ENCODE assay signal across 8 cellular contexts in genomic region chr2:241314933-241315182, GRCh38. TPM values are rescaled to one million over a fixed set of nuclear protein-coding genes. Genes with fewer than 3 reads are reported as not detected.
A peak's percentile ranks its signal among the peaks of the same experiment; 100 is the strongest.
DNase-seq lines count a peak whose midpoint lies in the region; ATAC-seq, FAIRE-seq and TF ChIP-seq lines count a peak whose summit lies in the region.

No MANE protein-coding gene starts in this region.

- no peak for ATAC-seq in activated T-cell treated with anti-CD3 and anti-CD28 coated beads, Interleukin-2, amount 50 U/mL, for 4 hours
- no peak for ATAC-seq in GM18909 (IDR thresholded peaks at IDR 0.05; ENCODE audit: poor library complexity, unreplicated experiment)

- peak in 1 of 5 experiments; percentile 16 for TF ChIP-seq CTCF in tibial nerve (IDR thresholded peaks at IDR 0.05)
- TF ChIP-seq CTCF in D721Med (IDR thresholded peaks at IDR 0.05; ENCODE audit: insufficient read depth, missing control alignments): no peak

- peaks cover 0 to 65% (median 35%) of the 10 kb centered on the region in 4 donors for H3K4me1 ChIP-seq in tibial nerve

- peak overlapping the region; percentile 94 to 99 (median 96) for H3K27ac ChIP-seq in tibial nerve

- no peaks in the 10 kb centered on the region for H3K27me3 Mint-ChIP-seq in activated T-cell treated with anti-CD3 and anti-CD28 coated beads, Interleukin-2, amount 50 U/mL, for 4 hours (ENCODE audit: low read depth)
- no peaks in the 10 kb centered on the region for H3K27me3 Mint-ChIP-seq in activated naive CD8-positive, alpha-beta T cell

- no peaks in the 10 kb centered on the region for H3K9me3 Mint-ChIP-seq in activated T-cell treated with anti-CD3 and anti-CD28 coated beads, Interleukin-2, amount 50 U/mL, for 4 hours
- no peaks in the 10 kb centered on the region for H3K9me3 Mint-ChIP-seq in activated naive CD8-positive, alpha-beta T cell (ENCODE audit: low read depth)

- no peaks in the 10 kb centered on the region for H3K27me3 ChIP-seq in tibial nerve

- 0% methylated on average over 19 to 27 of the region's 29 CpGs for whole genome bisulfite sequencing in tibial nerve, 2 donors

- peak overlapping the region; percentile 94 for H3K27ac Mint-ChIP-seq in activated naive CD8-positive, alpha-beta T cell

- peaks cover 19% of the 10 kb centered on the region for H3K36me3 Mint-ChIP-seq in activated T-cell treated with anti-CD3 and anti-CD28 coated beads, Interleukin-2, amount 50 U/mL, for 4 hours (ENCODE audit: insufficient read depth)
- H3K36me3 Mint-ChIP-seq in activated naive CD8-positive, alpha-beta T cell: peaks cover 10% of the 10 kb centered on the region

- no peak for DNase-seq in activated T-cell treated with anti-CD3 and anti-CD28 coated beads, Interleukin-2, amount 50 U/mL, for 4 hours
- no peak for DNase-seq in activated T-cell treated with anti-CD3 and anti-CD28 coated beads, Interleukin-2, amount 50 U/mL, for 48 hours
- peak; percentile 78 for DNase-seq in left kidney (ENCODE audit: low read depth, low spot score)
- DNase-seq in tibial nerve (ENCODE audit: low spot score in 2 of 2): no peak
- DNase-seq in D721Med (ENCODE audit: insufficient read length, low spot score): no peak
- DNase-seq in stimulated activated CD4-positive, alpha-beta T cell treated with anti-CD3 and anti-CD28 coated beads, Interleukin-1b, Interleukin-23, amount 100 ng/mL, for 48 hours: no peak

- no peak for TF ChIP-seq EP300 in tibial nerve (IDR thresholded peaks at IDR 0.05)

- H3K9me3 ChIP-seq in tibial nerve: no peaks in the 10 kb centered on the region

- H3K4me1 Mint-ChIP-seq in activated T-cell treated with anti-CD3 and anti-CD28 coated beads, Interleukin-2, amount 50 U/mL, for 4 hours (ENCODE audit: low read depth): peaks cover 74% of the 10 kb centered on the region
- peaks cover 68% of the 10 kb centered on the region for H3K4me1 Mint-ChIP-seq in activated naive CD8-positive, alpha-beta T cell (ENCODE audit: low read depth)

- no peaks in the 10 kb centered on the region for H3K36me3 ChIP-seq in tibial nerve

- peak overlapping the region; percentile 71 to 85 (median 76) for H3K4me3 ChIP-seq in tibial nerve

- no peak for FAIRE-seq in D721Med (lab: Jason Lieb, UNC)

- TF ChIP-seq POLR2A in tibial nerve (IDR thresholded peaks at IDR 0.05): no peak

- peak overlapping the region; percentile 96 for H3K4me3 Mint-ChIP-seq in activated T-cell treated with anti-CD3 and anti-CD28 coated beads, Interleukin-2, amount 50 U/mL, for 4 hours
- peak overlapping the region; percentile 97 for H3K4me3 Mint-ChIP-seq in activated naive CD8-positive, alpha-beta T cell

RNA-seq across cellular contexts. Expression of gene HDLBP, which starts 0.6 kb away (rescaled TPM):
- total RNA-seq in activated T-cell treated with anti-CD3 and anti-CD28 coated beads, Interleukin-2, amount 50 U/mL, for 4 hours: 100 to 1,000 TPM; 231 to 270 (median 257) TPM
- 100 to 1,000 TPM; 324 to 412 (median 363) TPM for total RNA-seq in tibial nerve

RNA-seq across cellular contexts. Expression of gene SEPTIN2, which starts 0.9 kb away (rescaled TPM):
- 100 to 1,000 TPM; 185 to 215 (median 189) TPM for total RNA-seq in activated T-cell treated with anti-CD3 and anti-CD28 coated beads, Interleukin-2, amount 50 U/mL, for 4 hours
- 100 to 1,000 TPM; 311 to 585 (median 373) TPM for total RNA-seq in tibial nerve

RNA-seq across cellular contexts. Expression of gene FARP2, which starts 41.2 kb away (rescaled TPM):
- total RNA-seq in activated T-cell treated with anti-CD3 and anti-CD28 coated beads, Interleukin-2, amount 50 U/mL, for 4 hours: 10 to 100 TPM; 29.5 to 35.6 (median 30.3) TPM
- 100 to 1,000 TPM in 2 of 4 donors, 10 to 100 TPM in 2; 42.7 to 229 (median 93.2) TPM for total RNA-seq in tibial nerve
